ENCODE assay signal across 1 cellular context in the genomic region with DNA sequence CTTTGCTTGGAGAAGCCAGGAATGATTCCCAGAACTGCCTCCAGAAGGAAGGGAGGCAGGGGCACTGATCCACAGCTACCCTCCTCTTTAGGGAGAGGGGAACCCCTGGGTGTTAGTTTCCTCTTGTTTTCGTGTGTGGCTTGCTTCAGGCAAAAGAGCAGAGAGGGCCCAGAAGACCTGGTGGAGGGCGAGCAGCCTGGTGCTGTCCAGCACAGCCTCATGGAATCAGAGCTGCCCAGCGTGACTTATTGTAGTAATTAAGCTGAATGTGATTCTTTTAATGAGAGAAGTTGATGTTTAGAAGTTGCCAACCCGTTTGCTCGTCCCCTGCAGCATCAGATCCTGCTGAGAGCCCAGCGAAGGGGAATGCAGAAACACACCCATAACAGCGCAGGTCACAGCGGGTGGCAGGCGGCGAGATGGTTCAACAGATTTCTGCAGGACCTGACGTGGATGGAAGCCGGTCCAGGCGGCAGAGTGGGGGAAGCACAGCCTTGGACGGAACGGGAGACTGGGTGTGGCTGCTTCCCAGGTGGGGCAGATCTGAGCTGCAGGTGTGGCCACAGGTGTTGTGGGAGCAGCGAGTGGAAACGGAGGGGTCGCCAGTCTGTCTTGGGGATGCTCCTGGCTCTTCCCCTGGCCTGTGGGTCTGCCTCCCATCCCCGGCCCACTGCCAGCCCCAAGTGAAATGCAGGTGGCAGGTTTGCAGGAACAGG.
TF ChIP-seq lines count a peak whose summit lies in the region.

No MANE protein-coding gene starts in this region.

TF ChIP-seq in A549, 52 proteins besides CTCF, POLR2A, EP300 and RAD21 (continued from another document):
- TF ChIP-seq, protein P1, sequence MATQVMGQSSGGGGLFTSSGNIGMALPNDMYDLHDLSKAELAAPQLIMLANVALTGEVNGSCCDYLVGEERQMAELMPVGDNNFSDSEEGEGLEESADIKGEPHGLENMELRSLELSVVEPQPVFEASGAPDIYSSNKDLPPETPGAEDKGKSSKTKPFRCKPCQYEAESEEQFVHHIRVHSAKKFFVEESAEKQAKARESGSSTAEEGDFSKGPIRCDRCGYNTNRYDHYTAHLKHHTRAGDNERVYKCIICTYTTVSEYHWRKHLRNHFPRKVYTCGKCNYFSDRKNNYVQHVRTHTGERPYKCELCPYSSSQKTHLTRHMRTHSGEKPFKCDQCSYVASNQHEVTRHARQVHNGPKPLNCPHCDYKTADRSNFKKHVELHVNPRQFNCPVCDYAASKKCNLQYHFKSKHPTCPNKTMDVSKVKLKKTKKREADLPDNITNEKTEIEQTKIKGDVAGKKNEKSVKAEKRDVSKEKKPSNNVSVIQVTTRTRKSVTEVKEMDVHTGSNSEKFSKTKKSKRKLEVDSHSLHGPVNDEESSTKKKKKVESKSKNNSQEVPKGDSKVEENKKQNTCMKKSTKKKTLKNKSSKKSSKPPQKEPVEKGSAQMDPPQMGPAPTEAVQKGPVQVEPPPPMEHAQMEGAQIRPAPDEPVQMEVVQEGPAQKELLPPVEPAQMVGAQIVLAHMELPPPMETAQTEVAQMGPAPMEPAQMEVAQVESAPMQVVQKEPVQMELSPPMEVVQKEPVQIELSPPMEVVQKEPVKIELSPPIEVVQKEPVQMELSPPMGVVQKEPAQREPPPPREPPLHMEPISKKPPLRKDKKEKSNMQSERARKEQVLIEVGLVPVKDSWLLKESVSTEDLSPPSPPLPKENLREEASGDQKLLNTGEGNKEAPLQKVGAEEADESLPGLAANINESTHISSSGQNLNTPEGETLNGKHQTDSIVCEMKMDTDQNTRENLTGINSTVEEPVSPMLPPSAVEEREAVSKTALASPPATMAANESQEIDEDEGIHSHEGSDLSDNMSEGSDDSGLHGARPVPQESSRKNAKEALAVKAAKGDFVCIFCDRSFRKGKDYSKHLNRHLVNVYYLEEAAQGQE (IDR thresholded peaks at IDR 0.05), result no peak
- TF ChIP-seq SMC3 (IDR thresholded peaks at IDR 0.05), result no peak
TF ChIP-seq in A549: peak in this region for 0.
